ENCODE assay signal across 8 cellular contexts in genomic region chr1:227542153-227543120, GRCh38. TPM values are rescaled to one million over a fixed set of nuclear protein-coding genes. Genes with fewer than 3 reads are reported as not detected.
DNase-seq lines count a peak whose midpoint lies in the region; ATAC-seq, FAIRE-seq and TF ChIP-seq lines count a peak whose summit lies in the region.

No MANE protein-coding gene starts in this region.

- peak overlapping the region; percentile 28 for H3K27ac ChIP-seq in colonic mucosa

- H3K9ac ChIP-seq in colonic mucosa (ENCODE audit: low read depth in 2 of 2, low read length in 2 of 2) = peak overlapping the region; percentile 43 to 68

- ATAC-seq in HG02938 (IDR thresholded peaks at IDR 0.05; ENCODE audit: unreplicated experiment) (peak; percentile 92), left colon (peak; percentile 96)

- H3K27me3 ChIP-seq in colonic mucosa = no peaks in the 10 kb centered on the region

- H3K9me3 ChIP-seq in colonic mucosa = no peaks in the 10 kb centered on the region

- H3K4me3 ChIP-seq in colonic mucosa = peak overlapping the region; percentile 62

- H3K4me1 ChIP-seq in colonic mucosa = no peaks in the 10 kb centered on the region

- intact Hi-C loops in colonic mucosa (cut with DNase I) = no loop called here
- intact Hi-C loops in left colon (cut with DNase I, micrococcal nuclease) = no loop called here

- no peaks in the 10 kb centered on the region for H3K36me3 ChIP-seq in colonic mucosa

- peak; percentile 89 for FAIRE-seq in GM18507 (lab: Jason Lieb, UNC)

- peak; percentile 98 for TF ChIP-seq CTCF in colonic mucosa (IDR thresholded peaks at IDR 0.05)

- DNase-seq in GM18507 (ENCODE audit: extremely low spot score, insufficient read length, low read depth) = peak; percentile 74
- peak; percentile 29 for DNase-seq in NCI-H2107 treated with DMSO at 0.1 percent for 48 hours (lab: John Stamatoyannopoulos, UW; ENCODE audit: unreplicated experiment)
- peak; percentile 80 to 84 for DNase-seq in activated CD4-positive, alpha-beta T cell treated with anti-CD3 and anti-CD28 coated beads for 24 hours (ENCODE audit: low read depth in 2 of 2)
- peak; percentile 89 for DNase-seq in colonic mucosa
- peak; percentile 87 to 89 for DNase-seq in left colon
- peak; percentile 78 to 87 for DNase-seq in stimulated activated CD4-positive, alpha-beta T cell treated with anti-CD3 and anti-CD28 coated beads, Interleukin-1b, Interleukin-23, amount 100 ng/mL, for 1 hour (ENCODE audit: low read depth in 2 of 2)
- no peak for DNase-seq in cerebellar nuclear complex (lab: John Stamatoyannopoulos, UW)

RNA-seq across cellular contexts. Expression of gene ZNF678, which starts 20.9 kb away (rescaled TPM):
- total RNA-seq in colonic mucosa = 10 to 100 TPM in 1 of 2 donors, 1 to 10 TPM in 1; 7.4 to 10.4 TPM
- 1 to 10 TPM; 6.7 to 9.2 TPM for total RNA-seq in left colon

Comparison
In these comparisons a context has a peak if more than half of its experiments do, and no peak if none do; other contexts are left out.
1. DNase-seq: peak in GM18507 (single experiment), NCI-H2107 treated with DMSO at 0.1 percent for 48 hours (single experiment), activated CD4-positive, alpha-beta T cell treated with anti-CD3 and anti-CD28 coated beads for 24 hours (2 of 2), colonic mucosa (single experiment), left colon (2 of 2) and stimulated activated CD4-positive, alpha-beta T cell treated with anti-CD3 and anti-CD28 coated beads, Interleukin-1b, Interleukin-23, amount 100 ng/mL, for 1 hour (2 of 2); none in cerebellar nuclear complex (0 of 2).